In the genomic region with DNA sequence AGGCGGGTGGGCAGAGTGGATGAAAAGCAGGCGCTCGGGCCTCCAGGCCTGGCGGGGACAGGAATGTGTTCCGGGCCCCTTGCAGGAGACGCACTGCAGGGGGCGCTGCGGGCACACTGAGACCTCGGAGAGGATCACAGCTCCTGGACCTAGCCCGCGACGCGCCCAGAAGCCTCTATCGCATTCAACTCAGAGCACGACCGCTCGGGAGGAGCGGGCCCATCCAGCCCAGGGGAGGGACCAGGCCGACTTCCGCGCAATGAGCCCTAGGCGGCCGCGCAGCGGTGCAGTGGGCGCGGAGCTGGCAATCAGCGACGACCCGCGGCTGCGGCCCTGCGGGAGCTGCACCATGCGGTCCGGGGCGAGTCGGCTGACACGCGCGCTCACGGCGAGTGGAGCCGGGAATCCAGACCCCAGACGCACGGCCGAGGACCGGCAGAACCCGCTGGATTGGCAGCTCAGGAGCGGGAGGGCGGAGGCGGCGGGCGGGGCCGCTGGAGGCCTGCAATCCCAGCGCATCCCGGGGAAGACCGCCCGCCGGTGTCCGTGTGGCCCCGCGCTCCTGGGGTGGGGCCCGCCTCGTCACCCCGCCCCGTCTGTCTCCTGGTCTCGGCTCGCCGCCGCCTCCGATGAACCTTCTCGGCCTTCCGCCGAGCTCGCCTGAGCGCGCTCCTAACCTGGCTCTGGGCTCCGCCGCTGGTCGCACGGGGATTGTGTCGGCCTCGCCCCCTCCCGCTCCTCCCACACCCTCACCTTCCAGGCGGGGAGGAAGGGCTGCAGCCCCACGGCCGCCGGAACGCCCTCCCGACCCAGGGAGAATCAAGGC, we compare ENCODE assay signal across 8 cellular contexts. TPM values are rescaled to one million over a fixed set of nuclear protein-coding genes. Genes with fewer than 3 reads are reported as not detected.
DNase-seq lines count a peak whose midpoint lies in the region; ATAC-seq and TF ChIP-seq lines count a peak whose summit lies in the region.

No MANE protein-coding gene starts in this region.

- H3K27me3 ChIP-seq in osteoblast (ENCODE audit: insufficient read depth, low read length) (peaks cover 3% of the 10 kb centered on the region), thoracic aorta (replicated peaks; ENCODE audit: insufficient read depth) (no peaks in the 10 kb centered on the region)

- no peaks in the 10 kb centered on the region for H3K27me3 Mint-ChIP-seq in activated naive CD4-positive, alpha-beta T cell treated with anti-CD3 and anti-CD28 coated beads, Interleukin-2, amount 50 U/mL, for 24 hours
- H3K27me3 Mint-ChIP-seq in glutamatergic neuron (ENCODE audit: unreplicated experiment): peaks cover 14% of the 10 kb centered on the region

- peaks cover 19% of the 10 kb centered on the region for H3K4me1 Mint-ChIP-seq in activated naive CD4-positive, alpha-beta T cell treated with anti-CD3 and anti-CD28 coated beads, Interleukin-2, amount 50 U/mL, for 24 hours
- H3K4me1 Mint-ChIP-seq in glutamatergic neuron (ENCODE audit: low read depth, unreplicated experiment): no peaks in the 10 kb centered on the region

- TF ChIP-seq CTCF in GM12864 (IDR thresholded peaks at IDR 0.05; ENCODE audit: low read depth, low read length, missing control alignments) (peak; percentile 91), glutamatergic neuron (IDR thresholded peaks at IDR 0.05; ENCODE audit: partially characterized antibody, unreplicated experiment) (peak; percentile 95), osteoblast (IDR thresholded peaks at IDR 0.05; ENCODE audit: extremely low read depth, low read depth, low read length) (peak; percentile 87), thoracic aorta (IDR thresholded peaks at IDR 0.05) (peak; percentile 97)

- H3K4me3 ChIP-seq in GM12864 (ENCODE audit: low read depth, low read length): peak overlapping the region; percentile 89
- H3K4me3 ChIP-seq in SK-N-MC: peak overlapping the region; percentile 71
- peak overlapping the region; percentile 83 for H3K4me3 ChIP-seq in osteoblast (ENCODE audit: insufficient read depth, low read length)
- peak overlapping the region; percentile 89 for H3K4me3 ChIP-seq in thoracic aorta

- DNase-seq in GM12864 (ENCODE audit: low read depth) (peak; percentile 88), NCI-H1048 (lab: John Stamatoyannopoulos, UW) (peak; percentile 92), SK-N-MC (ENCODE audit: low read depth, low spot score) (no peak), glutamatergic neuron (peak; percentile 98), osteoblast (ENCODE audit: insufficient read length, low spot score, missing footprints) (peak; percentile 98), thoracic aorta (ENCODE audit: low spot score) (peak; percentile 86)

- H3K9me3 ChIP-seq in SK-N-MC (ENCODE audit: low read depth, low read length) (no peaks in the 10 kb centered on the region), osteoblast (ENCODE audit: low read depth, low read length) (no peaks in the 10 kb centered on the region), thoracic aorta (no peaks in the 10 kb centered on the region)

- peak overlapping the region; percentile 93 for H3K27ac Mint-ChIP-seq in activated naive CD4-positive, alpha-beta T cell treated with anti-CD3 and anti-CD28 coated beads, Interleukin-2, amount 50 U/mL, for 24 hours
- no peak overlapping the region for H3K27ac Mint-ChIP-seq in glutamatergic neuron (ENCODE audit: unreplicated experiment)

- H3K36me3 Mint-ChIP-seq in activated naive CD4-positive, alpha-beta T cell treated with anti-CD3 and anti-CD28 coated beads, Interleukin-2, amount 50 U/mL, for 24 hours: no peaks in the 10 kb centered on the region
- no peaks in the 10 kb centered on the region for H3K36me3 Mint-ChIP-seq in glutamatergic neuron (ENCODE audit: unreplicated experiment)

- peaks cover 23% of the 10 kb centered on the region for H3K4me1 ChIP-seq in osteoblast (ENCODE audit: insufficient read depth, low read length)
- peaks cover 17 to 25% of the 10 kb centered on the region in 2 donors for H3K4me1 ChIP-seq in thoracic aorta (ENCODE audit: control insufficient read depth in 1 of 2, low read depth in 2 of 2)

- H3K36me3 ChIP-seq in SK-N-MC (ENCODE audit: insufficient read depth, low read length) (no peaks in the 10 kb centered on the region), osteoblast (ENCODE audit: insufficient read depth, low read length) (no peaks in the 10 kb centered on the region), thoracic aorta (no peaks in the 10 kb centered on the region)

- no peaks in the 10 kb centered on the region for H3K79me2 ChIP-seq in osteoblast (ENCODE audit: insufficient read depth, low read length)

- H3K27ac ChIP-seq in SK-N-MC: no peak overlapping the region
- peak overlapping the region; percentile 41 for H3K27ac ChIP-seq in osteoblast (ENCODE audit: low read depth, low read length)
- H3K27ac ChIP-seq in thoracic aorta: peak overlapping the region; percentile 88 to 89

- H3K4me2 ChIP-seq in osteoblast (ENCODE audit: insufficient read depth, low read length): peak overlapping the region; percentile 92

- H3K4me3 Mint-ChIP-seq in activated naive CD4-positive, alpha-beta T cell treated with anti-CD3 and anti-CD28 coated beads, Interleukin-2, amount 50 U/mL, for 24 hours: peak overlapping the region; percentile 89
- H3K4me3 Mint-ChIP-seq in glutamatergic neuron (ENCODE audit: unreplicated experiment): peak overlapping the region; percentile 76

- H3K9me3 Mint-ChIP-seq in activated naive CD4-positive, alpha-beta T cell treated with anti-CD3 and anti-CD28 coated beads, Interleukin-2, amount 50 U/mL, for 24 hours: no peaks in the 10 kb centered on the region
- H3K9me3 Mint-ChIP-seq in glutamatergic neuron (ENCODE audit: unreplicated experiment): peaks cover 18% of the 10 kb centered on the region

- no peaks in the 10 kb centered on the region for H4K20me1 ChIP-seq in osteoblast (ENCODE audit: insufficient read depth, low read length)

- no peak overlapping the region for H3K9ac ChIP-seq in SK-N-MC (ENCODE audit: insufficient read length)

- H2AFZ ChIP-seq in osteoblast (ENCODE audit: low read length): peak overlapping the region; percentile 92

- ATAC-seq in HG02610 (IDR thresholded peaks at IDR 0.05; ENCODE audit: unreplicated experiment): peak; percentile 91
- peak; percentile 54 for ATAC-seq in thoracic aorta (ENCODE audit: insufficient number of reproducible peaks, low FRiP score, low read depth)

RNA-seq across cellular contexts. Expression of gene GRID1, which starts 33.5 kb away (rescaled TPM):
- total RNA-seq in glutamatergic neuron (ENCODE audit: unreplicated experiment) (8.0 TPM), osteoblast (under 0.01 TPM in 1 of 2 replicates, not detected in the other), thoracic aorta (under 1 TPM; 0.27 to 0.85 TPM)
